8 cellular contexts compared by ENCODE assay signal in genomic region chr3:98657429-98657828, GRCh38.
A peak's percentile ranks its signal among the peaks of the same experiment; 100 is the strongest.
DNase-seq lines count a peak whose midpoint lies in the region; ATAC-seq and TF ChIP-seq lines count a peak whose summit lies in the region.

No MANE protein-coding gene starts in this region.

- H3K36me3 Mint-ChIP-seq in endodermal cell (ENCODE audit: low read depth), result no peaks in the 10 kb centered on the region

- DNase-seq in DMS114 treated with DMSO at 0.1 percent for 48 hours (lab: John Stamatoyannopoulos, UW; ENCODE audit: unreplicated experiment), result peak; percentile 7
- DNase-seq in WERI-Rb-1, result peak; percentile 75
- DNase-seq in endodermal cell, result peak; percentile 88
- peak; percentile 49 for DNase-seq in retina
- DNase-seq in COR-L47 (lab: John Stamatoyannopoulos, UW), result no peak
- DNase-seq in posterior vena cava (ENCODE audit: low spot score), result no peak

- H3K27ac ChIP-seq in WERI-Rb-1 (no peak overlapping the region), endodermal cell (ENCODE audit: low read depth, low read length) (no peak overlapping the region)

- intact Hi-C loops in posterior vena cava (cut with DNase I), result no loop called here

- H3K27me3 ChIP-seq in WERI-Rb-1 (ENCODE audit: insufficient read depth, low read depth, severe bottlenecking) (peaks cover 28% of the 10 kb centered on the region), endodermal cell (ENCODE audit: control insufficient read depth, insufficient read depth, low read length, poor library complexity, severe bottlenecking) (peaks cover 31% of the 10 kb centered on the region)

- TF ChIP-seq CTCF in WERI-Rb-1 (IDR thresholded peaks at IDR 0.05; ENCODE audit: low read depth, low read length) (peak; percentile 87), endodermal cell (conservative IDR thresholded peaks at IDR 0.05) (peak; percentile 76)

- no peak overlapping the region for H3K9ac ChIP-seq in endodermal cell (ENCODE audit: extremely low read depth, low read length, poor library complexity, severe bottlenecking)

- H3K4me3 Mint-ChIP-seq in endodermal cell, result no peak overlapping the region

- H3K27me3 Mint-ChIP-seq in endodermal cell (ENCODE audit: insufficient read depth), result peaks cover 30% of the 10 kb centered on the region

- no peaks in the 10 kb centered on the region for H3K36me3 ChIP-seq in WERI-Rb-1
- no peaks in the 10 kb centered on the region for H3K36me3 ChIP-seq in endodermal cell (ENCODE audit: control insufficient read depth, insufficient read depth, low read length)

- no peaks in the 10 kb centered on the region for H3K4me1 Mint-ChIP-seq in endodermal cell

- no peaks in the 10 kb centered on the region for H3K9me3 ChIP-seq in WERI-Rb-1 (ENCODE audit: severe bottlenecking)
- no peaks in the 10 kb centered on the region for H3K9me3 ChIP-seq in endodermal cell (ENCODE audit: control insufficient read depth, low read length)

- H3K4me1 ChIP-seq in endodermal cell (ENCODE audit: control insufficient read depth, insufficient read depth, low read length), result no peaks in the 10 kb centered on the region

- H3K4me3 ChIP-seq in WERI-Rb-1 (ENCODE audit: low read depth, low read length) (no peak overlapping the region), endodermal cell (ENCODE audit: low read length) (no peak overlapping the region)

- ATAC-seq in GM19463 (IDR thresholded peaks at IDR 0.05; ENCODE audit: unreplicated experiment), result peak; percentile 99
- peak; percentile 98 for ATAC-seq in HG03432 (IDR thresholded peaks at IDR 0.05; ENCODE audit: unreplicated experiment)

- 13 to 17% methylated on average over 21 to 25 of the region's 25 CpGs for whole genome bisulfite sequencing in endodermal cell (ENCODE audit: insufficient coverage in 1 of 2, insufficient read length in 1 of 2), 2 experiments

- H3K27ac Mint-ChIP-seq in endodermal cell, result no peak overlapping the region

- no peaks in the 10 kb centered on the region for H3K9me3 Mint-ChIP-seq in endodermal cell

Comparison
In these comparisons a context has a peak if more than half of its experiments do, and no peak if none do; other contexts are left out.
1. DNase-seq: peak in DMS114 treated with DMSO at 0.1 percent for 48 hours (single experiment), WERI-Rb-1 (single experiment), endodermal cell (single experiment) and retina (single experiment); none in COR-L47 (single experiment) and posterior vena cava (single experiment).